In the genomic region with DNA sequence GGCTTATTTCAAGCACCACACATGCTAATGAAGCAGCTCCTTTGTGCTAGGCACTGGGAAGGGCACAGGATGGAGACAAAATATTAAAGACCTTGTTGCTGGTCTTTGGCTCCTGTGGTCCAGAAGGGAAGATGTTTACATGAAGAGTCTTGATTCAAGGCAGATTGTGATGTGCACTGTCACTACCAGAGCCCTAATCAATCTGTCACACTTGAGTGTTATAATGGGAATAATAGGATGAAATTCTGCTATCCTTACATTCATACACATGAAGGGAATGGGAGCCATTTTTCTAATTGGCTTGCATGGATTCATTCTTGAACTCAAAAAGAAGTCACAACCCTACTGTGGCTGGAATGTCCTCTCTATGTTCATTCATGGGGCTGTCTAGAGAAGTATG, we compare ENCODE assay signal across 35 cellular contexts.
"Had no signal": no experiment of that assay in that cellular context is flagged by ENCODE, and none has a peak within 500 bp of the region (broad histone marks: within the 10 kb centered on the region; RNA-seq: fewer than 3 reads in every experiment).

No MANE protein-coding gene starts in this region.

- H3K9me3 Mint-ChIP-seq: activated CD4-positive, alpha-beta T cell treated with anti-CD3 and anti-CD28 coated beads, Interleukin-2, amount 10 ng/mL, durations not matched to agents 7 days and 5 days; activated naive CD4-positive, alpha-beta T cell treated with anti-CD3 and anti-CD28 coated beads, Interleukin-2, amount 10 ng/mL, durations not matched to agents 7 days and 5 days; activated naive CD4-positive, alpha-beta T cell treated with anti-CD3 and anti-CD28 coated beads, Interleukin-2, amount 50 U/mL, for 72 hours; activated naive CD8-positive, alpha-beta T cell treated with anti-CD3 and anti-CD28 coated beads for 36 hours; activated T-cell treated with anti-CD3 and anti-CD28 coated beads, Interleukin-2, amount 50 U/mL, for 24 hours; T-helper 1 cell treated with Interleukin-12 subunit alpha and Interleukin-12 subunit beta and Interleukin-4 antibody, amounts not matched to agents 30 μg/mL and 1 μg/mL, for 36 hours; T-helper 2 cell treated with Interferon-gamma antibody and Interleukin-4, amounts not matched to agents 5 μg/mL and 100 μg/mL, for 36 hours had no signal

- DNase-seq: activated CD4-positive, alpha-beta memory T cell treated with anti-CD3 and anti-CD28 coated beads, Interleukin-2, amount 10 ng/mL, durations not matched to agents 7 days and 5 days; activated CD4-positive, alpha-beta T cell treated with anti-CD3 and anti-CD28 coated beads for 1 hour; activated CD4-positive, alpha-beta T cell treated with anti-CD3 and anti-CD28 coated beads for 36 hours; activated CD4-positive, alpha-beta T cell treated with anti-CD3 and anti-CD28 coated beads for 48 hours; activated CD4-positive, alpha-beta T cell treated with anti-CD3 and anti-CD28 coated beads, Interleukin-2, amount 10 ng/mL, durations not matched to agents 7 days and 5 days; activated CD4-positive, alpha-beta T cell treated with anti-CD3 and anti-CD28 coated beads, Interleukin-2, amount 50 U/mL, for 48 hours; activated CD4-positive, CD25-positive, alpha-beta regulatory T cell; activated CD8-positive, alpha-beta memory T cell treated with anti-CD3 and anti-CD28 coated beads for 24 hours; activated CD8-positive, alpha-beta memory T cell treated with anti-CD3 and anti-CD28 coated beads, Interleukin-2, amount 10 ng/mL, durations not matched to agents 7 days and 5 days; activated CD8-positive, alpha-beta memory T cell treated with anti-CD3 and anti-CD28 coated beads, Interleukin-2, amount 50 U/mL, for 48 hours; activated CD8-positive, alpha-beta T cell treated with anti-CD3 and anti-CD28 coated beads, Interleukin-2, amount 10 ng/mL, durations not matched to agents 7 days and 5 days; activated effector memory CD4-positive, alpha-beta T cell treated with Interleukin-2 at 50 U/mL for 16 hours; activated gamma-delta T cell; activated naive CD4-positive, alpha-beta T cell treated with anti-CD3 and anti-CD28 coated beads, Interleukin-2, amount 10 ng/mL, durations not matched to agents 7 days and 5 days; activated naive CD4-positive, alpha-beta T cell treated with Interleukin-2 at 50 U/mL for 16 hours; activated naive CD8-positive, alpha-beta T cell treated with anti-CD3 and anti-CD28 coated beads for 36 hours; activated T-cell treated with anti-CD3 and anti-CD28 coated beads, Interleukin-2, amount 50 U/mL, for 24 hours; activated T-cell treated with anti-CD3 and anti-CD28 coated beads, Interleukin-2, amount 50 U/mL, for 48 hours; adrenal gland; amniotic stem cell; aorta; body of pancreas; brain microvascular endothelial cell; central memory CD4-positive, alpha-beta T cell; T-helper 1 cell; T-helper 2 cell; T-helper 9 cell; WERI-Rb-1 had no signal

- H3K27me3 ChIP-seq: adrenal gland, body of pancreas, brain microvascular endothelial cell, breast epithelium had no signal

- H3K36me3 Mint-ChIP-seq: activated naive CD4-positive, alpha-beta T cell treated with anti-CD3 and anti-CD28 coated beads, Interleukin-2, amount 10 ng/mL, durations not matched to agents 7 days and 5 days; activated naive CD4-positive, alpha-beta T cell treated with anti-CD3 and anti-CD28 coated beads, Interleukin-2, amount 50 U/mL, for 72 hours; activated naive CD8-positive, alpha-beta T cell treated with anti-CD3 and anti-CD28 coated beads for 36 hours; WTC11 had no signal

- H3K27ac ChIP-seq: adrenal gland, body of pancreas, brain microvascular endothelial cell, breast epithelium, WERI-Rb-1 had no signal

- H3K4me3 ChIP-seq: adrenal gland, body of pancreas, breast epithelium had no signal

- H3K36me3 ChIP-seq: adrenal gland, brain microvascular endothelial cell, breast epithelium, WERI-Rb-1 had no signal

- H3K4me1 ChIP-seq: adrenal gland, body of pancreas, breast epithelium had no signal

- H3K27ac Mint-ChIP-seq: activated CD4-positive, alpha-beta memory T cell treated with anti-CD3 and anti-CD28 coated beads, Interleukin-2, amount 10 ng/mL, durations not matched to agents 7 days and 5 days; activated CD4-positive, alpha-beta T cell treated with anti-CD3 and anti-CD28 coated beads for 36 hours; activated CD4-positive, alpha-beta T cell treated with anti-CD3 and anti-CD28 coated beads, Interleukin-2, amount 10 ng/mL, durations not matched to agents 7 days and 5 days; activated CD8-positive, alpha-beta memory T cell treated with anti-CD3 and anti-CD28 coated beads, Interleukin-2, amount 10 ng/mL, durations not matched to agents 7 days and 5 days; activated CD8-positive, alpha-beta T cell treated with anti-CD3 and anti-CD28 coated beads, Interleukin-2, amount 10 ng/mL, durations not matched to agents 7 days and 5 days; activated naive CD4-positive, alpha-beta T cell treated with anti-CD3 and anti-CD28 coated beads, Interleukin-2, amount 10 ng/mL, durations not matched to agents 7 days and 5 days; activated naive CD4-positive, alpha-beta T cell treated with anti-CD3 and anti-CD28 coated beads, Interleukin-2, amount 50 U/mL, for 72 hours; activated naive CD8-positive, alpha-beta T cell treated with anti-CD3 and anti-CD28 coated beads for 36 hours; activated T-cell treated with anti-CD3 and anti-CD28 coated beads, Interleukin-2, amount 50 U/mL, for 24 hours; activated T-helper 2 cell treated with anti-CD3 and anti-CD28 coated beads, Interferon-gamma antibody, Interleukin-2, Interleukin-4, amounts not matched to agents 10 μg/mL and 5 μg/mL and 100 μg/mL, durations not matched to agents 14 hours and 24 hours and 36 hours; T-helper 1 cell treated with Interleukin-12 subunit alpha and Interleukin-12 subunit beta and Interleukin-4 antibody, amounts not matched to agents 30 μg/mL and 1 μg/mL, for 36 hours; T-helper 2 cell treated with Interferon-gamma antibody and Interleukin-4, amounts not matched to agents 5 μg/mL and 100 μg/mL, for 36 hours; WTC11 had no signal

- ATAC-seq: activated CD4-positive, alpha-beta T cell treated with anti-CD3 and anti-CD28 coated beads for 36 hours; activated CD4-positive, CD25-positive, alpha-beta regulatory T cell treated with anti-CD3 and anti-CD28 coated beads, Interleukin-2, amount 50 U/mL, for 24 hours; activated CD8-positive, alpha-beta memory T cell treated with anti-CD3 and anti-CD28 coated beads, Interleukin-2, amount 10 ng/mL, durations not matched to agents 7 days and 5 days; activated CD8-positive, alpha-beta T cell treated with anti-CD3 and anti-CD28 coated beads, Interleukin-2, amount 10 ng/mL, durations not matched to agents 7 days and 5 days; activated naive CD4-positive, alpha-beta T cell treated with anti-CD3 and anti-CD28 coated beads, Interleukin-2, amount 50 U/mL, for 72 hours; body of pancreas; WTC11 had no signal

- H3K9me3 ChIP-seq: body of pancreas, breast epithelium had no signal

- H3K4me3 Mint-ChIP-seq: activated CD4-positive, alpha-beta memory T cell treated with anti-CD3 and anti-CD28 coated beads, Interleukin-2, amount 10 ng/mL, durations not matched to agents 7 days and 5 days; activated CD4-positive, alpha-beta T cell treated with anti-CD3 and anti-CD28 coated beads for 36 hours; activated CD4-positive, alpha-beta T cell treated with anti-CD3 and anti-CD28 coated beads, Interleukin-2, amount 10 ng/mL, durations not matched to agents 7 days and 5 days; activated CD8-positive, alpha-beta memory T cell treated with anti-CD3 and anti-CD28 coated beads, Interleukin-2, amount 10 ng/mL, durations not matched to agents 7 days and 5 days; activated CD8-positive, alpha-beta T cell treated with anti-CD3 and anti-CD28 coated beads, Interleukin-2, amount 10 ng/mL, durations not matched to agents 7 days and 5 days; activated naive CD4-positive, alpha-beta T cell treated with anti-CD3 and anti-CD28 coated beads, Interleukin-2, amount 10 ng/mL, durations not matched to agents 7 days and 5 days; activated naive CD8-positive, alpha-beta T cell treated with anti-CD3 and anti-CD28 coated beads for 36 hours; activated T-cell treated with anti-CD3 and anti-CD28 coated beads, Interleukin-2, amount 50 U/mL, for 24 hours; T-helper 1 cell treated with Interleukin-12 subunit alpha and Interleukin-12 subunit beta and Interleukin-4 antibody, amounts not matched to agents 30 μg/mL and 1 μg/mL, for 36 hours; T-helper 2 cell treated with Interferon-gamma antibody and Interleukin-4, amounts not matched to agents 5 μg/mL and 100 μg/mL, for 36 hours; WTC11 had no signal

- H3K4me1 Mint-ChIP-seq: activated CD4-positive, alpha-beta T cell treated with anti-CD3 and anti-CD28 coated beads for 36 hours; activated CD4-positive, alpha-beta T cell treated with anti-CD3 and anti-CD28 coated beads, Interleukin-2, amount 10 ng/mL, durations not matched to agents 7 days and 5 days; activated naive CD4-positive, alpha-beta T cell treated with anti-CD3 and anti-CD28 coated beads, Interleukin-2, amount 10 ng/mL, durations not matched to agents 7 days and 5 days; activated naive CD8-positive, alpha-beta T cell treated with anti-CD3 and anti-CD28 coated beads for 36 hours; WTC11 had no signal
